16 cellular contexts compared by ENCODE assay signal in genomic region chr2:41781082-41781481, GRCh38.
"Had no signal": no experiment of that assay in that cellular context is flagged by ENCODE, and none has a peak within 500 bp of the region (broad histone marks: within the 10 kb centered on the region; RNA-seq: fewer than 3 reads in every experiment).

No MANE protein-coding gene starts in this region.

- DNase-seq: activated CD4-positive, alpha-beta T cell treated with anti-CD3 and anti-CD28 coated beads for 1 hour; activated CD4-positive, alpha-beta T cell treated with anti-CD3 and anti-CD28 coated beads, Interleukin-2, amount 50 U/mL, for 48 hours; activated gamma-delta T cell treated with Interleukin-2 at 50 U/mL for 16 hours; activated naive CD8-positive, alpha-beta T cell treated with anti-CD3 and anti-CD28 coated beads for 36 hours; activated T-cell treated with anti-CD3 and anti-CD28 coated beads, Interleukin-2, amount 50 U/mL, for 72 hours; anterior cingulate cortex; dermis blood vessel endothelial cell; erythroblast; immature natural killer cell; left colon; natural killer cell; nucleus accumbens; stimulated activated CD4-positive, alpha-beta T cell treated with anti-CD3 and anti-CD28 coated beads, Interleukin-4, amount 100 ng/mL, for 24 hours; stimulated activated naive CD8-positive, alpha-beta T cell treated with anti-CD3 and anti-CD28 coated beads, Interleukin-15, amount 100 ng/mL, for 72 hours; uterus had no signal

- H3K27me3 ChIP-seq: uterus had no signal

- H3K4me1 Mint-ChIP-seq: activated naive CD8-positive, alpha-beta T cell treated with anti-CD3 and anti-CD28 coated beads for 36 hours; immature natural killer cell; natural killer cell; stimulated activated naive CD8-positive, alpha-beta T cell treated with anti-CD3 and anti-CD28 coated beads, Interleukin-15, amount 100 ng/mL, for 72 hours had no signal

- H3K36me3 Mint-ChIP-seq: activated naive CD8-positive, alpha-beta T cell treated with anti-CD3 and anti-CD28 coated beads for 36 hours; immature natural killer cell; natural killer cell had no signal

- H3K4me3 ChIP-seq: prostate gland, uterus had no signal

- H3K27ac Mint-ChIP-seq: activated naive CD8-positive, alpha-beta T cell treated with anti-CD3 and anti-CD28 coated beads for 36 hours; activated T-cell treated with anti-CD3 and anti-CD28 coated beads, Interleukin-2, amount 50 U/mL, for 72 hours; immature natural killer cell; natural killer cell; stimulated activated naive CD8-positive, alpha-beta T cell treated with anti-CD3 and anti-CD28 coated beads, Interleukin-15, amount 100 ng/mL, for 72 hours had no signal

- ATAC-seq: activated T-cell treated with anti-CD3 and anti-CD28 coated beads, Interleukin-2, amount 50 U/mL, for 72 hours; left colon; natural killer cell; stimulated activated naive CD8-positive, alpha-beta T cell treated with anti-CD3 and anti-CD28 coated beads, Interleukin-15, amount 100 ng/mL, for 72 hours had no signal

- H3K9me3 ChIP-seq: prostate gland, uterus had no signal

- H3K4me3 Mint-ChIP-seq: activated naive CD8-positive, alpha-beta T cell treated with anti-CD3 and anti-CD28 coated beads for 36 hours; activated T-cell treated with anti-CD3 and anti-CD28 coated beads, Interleukin-2, amount 50 U/mL, for 72 hours; immature natural killer cell; natural killer cell; stimulated activated naive CD8-positive, alpha-beta T cell treated with anti-CD3 and anti-CD28 coated beads, Interleukin-15, amount 100 ng/mL, for 72 hours had no signal

- H3K36me3 ChIP-seq: prostate gland, uterus had no signal

- H3K27ac ChIP-seq: prostate gland, uterus had no signal

- H3K4me1 ChIP-seq: prostate gland, uterus had no signal

- H3K9me3 Mint-ChIP-seq: activated naive CD8-positive, alpha-beta T cell treated with anti-CD3 and anti-CD28 coated beads for 36 hours; activated T-cell treated with anti-CD3 and anti-CD28 coated beads, Interleukin-2, amount 50 U/mL, for 72 hours; immature natural killer cell; natural killer cell; stimulated activated naive CD8-positive, alpha-beta T cell treated with anti-CD3 and anti-CD28 coated beads, Interleukin-15, amount 100 ng/mL, for 72 hours had no signal
